In genomic region chr9:137192448-137192780, GRCh38 we compare ENCODE assay signal across 21 cellular contexts. TPM values are rescaled to one million over a fixed set of nuclear protein-coding genes. Genes with fewer than 3 reads are reported as not detected.
DNase-seq lines count a peak whose midpoint lies in the region; TF ChIP-seq lines count a peak whose summit lies in the region.
"Had no signal": no experiment of that assay in that cellular context is flagged by ENCODE, and none has a peak within 500 bp of the region (broad histone marks: within the 10 kb centered on the region; RNA-seq: fewer than 3 reads in every experiment).

No MANE protein-coding gene starts in this region.

- H3K4me1 ChIP-seq in BLaER1 (peaks cover 65% of the 10 kb centered on the region), NT2/D1 (ENCODE audit: insufficient read depth, insufficient read length) (peaks cover 38% of the 10 kb centered on the region)

- H3K9me3 ChIP-seq in BLaER1 (no peaks in the 10 kb centered on the region), NT2/D1 (ENCODE audit: insufficient read depth, low read length) (no peaks in the 10 kb centered on the region)
- H3K9me3 ChIP-seq: A549, SK-N-SH had no signal

- DNase-seq in NT2/D1 (ENCODE audit: low read depth, low spot score), result no peak
- no peak for DNase-seq in dorsolateral prefrontal cortex
- DNase-seq in hippocampal formation (lab: John Stamatoyannopoulos, UW), result no peak
- no peak for DNase-seq in posterior cingulate gyrus
- DNase-seq in NCI-H748 (lab: John Stamatoyannopoulos, UW; ENCODE audit: unreplicated experiment), result no peak
- DNase-seq: CD8-positive, alpha-beta memory T cell; DMS53; EL; GM23248; HCEC 1CT; KG1; NCI-H1105 treated with DMSO at 0.1 percent for 48 hours; NCI-H1694; NCI-H2081 treated with DMSO at 0.1 percent for 48 hours; NCI-H446 treated with DMSO at 0.1 percent for 48 hours; NK-92 treated with Interleukin-12 subunit alpha and Interleukin-12 subunit beta, amount 100 ng/mL, for 24 hours; SHP77 treated with DMSO at 0.1 percent for 48 hours; SK-N-SH had no signal

- H4K20me1 ChIP-seq in BLaER1, result peaks cover 89% of the 10 kb centered on the region

- H3K4me3 ChIP-seq in BLaER1 (no peak overlapping the region), NT2/D1 (ENCODE audit: insufficient read length, low read depth) (no peak overlapping the region), dorsolateral prefrontal cortex (peak overlapping the region in 8 of 59 donors; percentile 0 to 93 (median 26))
- H3K4me3 ChIP-seq: A549, GM12878, GM23248 had no signal

- H3K36me3 ChIP-seq in BLaER1 (peaks cover 44% of the 10 kb centered on the region), NT2/D1 (ENCODE audit: insufficient read depth, insufficient read length, low read length) (peaks cover 64% of the 10 kb centered on the region)

- H3K27ac ChIP-seq in BLaER1 (peak overlapping the region; percentile 51; the same call in 1 of the 2 replicates), dorsolateral prefrontal cortex (peak overlapping the region; percentile 90 to 100 (median 99))
- H3K27ac ChIP-seq: A549, GM23248 had no signal

- H3K27me3 ChIP-seq in BLaER1, result no peaks in the 10 kb centered on the region
- H3K27me3 ChIP-seq in NT2/D1 (ENCODE audit: insufficient read depth, insufficient read length), result no peaks in the 10 kb centered on the region
- H3K27me3 ChIP-seq in dorsolateral prefrontal cortex, result no peaks in the 10 kb centered on the region

- H3K9ac ChIP-seq in BLaER1 (peak overlapping the region; percentile 85; the same call in 1 of the 2 replicates), NT2/D1 (ENCODE audit: insufficient read length, low read depth) (peak overlapping the region; percentile 42)
- H3K9ac ChIP-seq: GM23248, SK-N-SH had no signal

- peak overlapping the region; percentile 100; the same call in 1 of the 2 replicates for H3K4me2 ChIP-seq in BLaER1
- H3K4me2 ChIP-seq: A549, SK-N-SH had no signal

- intact Hi-C loops in dorsolateral prefrontal cortex (cut with DNase I) (loop anchor here in 1 of 2 donors (5.0 kb wide), 1 partner anchor 165 kb away; the partner anchor contains the start of gene ABCA2), posterior cingulate gyrus (cut with DNase I) (no loop called here)

- no peak for TF ChIP-seq CTCF in dorsolateral prefrontal cortex (IDR thresholded peaks at IDR 0.05 in 54 of 56, conservative IDR thresholded peaks at IDR 0.05 in 2 of 56; ENCODE audit: low read depth in 1 of 56, partially characterized antibody in 56 of 56)

RNA-seq across cellular contexts. Expression of gene SSNA1, which starts 3.9 kb away (rescaled TPM):
- total RNA-seq in dorsolateral prefrontal cortex, result 10 to 100 TPM; 37.0 to 77.8 (median 49.6) TPM

RNA-seq across cellular contexts. Expression of gene ANAPC2, which starts 4.1 kb away (rescaled TPM):
- total RNA-seq in dorsolateral prefrontal cortex, result 100 to 1,000 TPM in 1 of 120 experiments, 10 to 100 TPM in 119; 51.4 to 105 (median 68.3) TPM

RNA-seq across cellular contexts. Expression of gene TPRN, which starts 8.1 kb away (rescaled TPM):
- 100 to 1,000 TPM in 4 of 120 experiments, 10 to 100 TPM in 116; 26.2 to 176 (median 57.3) TPM for total RNA-seq in dorsolateral prefrontal cortex

RNA-seq across cellular contexts. Expression of gene TMEM203, which starts 13.0 kb away (rescaled TPM):
- 10 to 100 TPM; 28.1 to 47.4 (median 37.9) TPM for total RNA-seq in dorsolateral prefrontal cortex

RNA-seq across cellular contexts. Expression of gene NDOR1, which starts 13.1 kb away (rescaled TPM):
- total RNA-seq in dorsolateral prefrontal cortex, result 10 to 100 TPM; 11.4 to 35.4 (median 19.7) TPM
